Comparison of ENCODE assay signal across 18 cellular contexts in genomic region chr4:69860007-69860406, GRCh38. TPM values are rescaled to one million over a fixed set of nuclear protein-coding genes. Genes with fewer than 3 reads are reported as not detected.
DNase-seq lines count a peak whose midpoint lies in the region; ATAC-seq, FAIRE-seq and TF ChIP-seq lines count a peak whose summit lies in the region.
"Had no signal": no experiment of that assay in that cellular context is flagged by ENCODE, and none has a peak within 500 bp of the region (broad histone marks: within the 10 kb centered on the region; RNA-seq: fewer than 3 reads in every experiment).

Gene SULT1E1 (minus strand): TSS chr4:69860145. CDS start chr4:69857644, 2,501 bp downstream.

- H3K36me3 ChIP-seq in PC-3 (ENCODE audit: low read depth, low read length): no peaks in the 10 kb centered on the region
- no peaks in the 10 kb centered on the region for H3K36me3 ChIP-seq in kidney epithelial cell (ENCODE audit: control insufficient read depth, insufficient read depth, low read length)
- H3K36me3 ChIP-seq in pancreas: no peaks in the 10 kb centered on the region

- H3K79me2 ChIP-seq in PC-3 (ENCODE audit: low read length): no peaks in the 10 kb centered on the region

- no peaks in the 10 kb centered on the region for H4K20me1 ChIP-seq in PC-3 (ENCODE audit: low read length)

- H3K9me3 ChIP-seq in PC-3 (ENCODE audit: low read length) (no peaks in the 10 kb centered on the region), pancreas (no peaks in the 10 kb centered on the region)

- no peak within 1 kb of the TSS for H2AFZ ChIP-seq in PC-3 (ENCODE audit: low read length)

- peaks cover 7% of the 10 kb centered on the region for H3K4me1 ChIP-seq in PC-3 (ENCODE audit: insufficient read depth, low read length)
- peaks cover 0 to 11% (median 5%) of the 10 kb centered on the region in 3 donors for H3K4me1 ChIP-seq in pancreas

- H3K27me3 Mint-ChIP-seq in type B pancreatic cell: no peaks in the 10 kb centered on the region
- H3K27me3 Mint-ChIP-seq: naive B cell; stimulated activated naive B cell treated with anti-CD40 and anti-IgM and Interleukin-4, amounts not matched to agents 10 μg/mL and 1 μg/mL and 100 μg/mL, for 72 hours had no signal

- intact Hi-C loops in PC-3 (cut with micrococcal nuclease): no loop called here
- intact Hi-C loops in pancreas (cut with DNase I): no loop called here

- no peaks in the 10 kb centered on the region for H3K9me3 Mint-ChIP-seq in type B pancreatic cell
- H3K9me3 Mint-ChIP-seq: naive B cell; stimulated activated naive B cell treated with anti-CD40 and anti-IgM and Interleukin-4, amounts not matched to agents 10 μg/mL and 1 μg/mL and 100 μg/mL, for 72 hours; T-helper 2 cell treated with Interferon-gamma antibody and Interleukin-4, amounts not matched to agents 5 μg/mL and 100 μg/mL, for 36 hours had no signal

- DNase-seq in PC-3 (peak; percentile 10), cerebellum (ENCODE audit: low spot score) (no peak), kidney epithelial cell (ENCODE audit: low read depth) (peak; percentile 23), type B pancreatic cell (ENCODE audit: extremely low spot score, unreplicated experiment) (no peak), SKM-1 (lab: John Stamatoyannopoulos, UW; ENCODE audit: unreplicated experiment) (no peak), pancreas (no peak), SHP77 treated with DMSO at 0.1 percent for 48 hours (lab: John Stamatoyannopoulos, UW) (no peak)
- DNase-seq: activated CD4-positive, alpha-beta T cell treated with anti-CD3 and anti-CD28 coated beads for 48 hours; activated T-cell treated with anti-CD3 and anti-CD28 coated beads, Interleukin-2, amount 50 U/mL, for 1 hour; left cardiac atrium; naive B cell; NCI-H510A; right cardiac atrium; stimulated activated naive B cell treated with anti-CD40 and anti-IgM and Interleukin-4, amounts not matched to agents 10 μg/mL and 1 μg/mL and 100 μg/mL, for 72 hours had no signal

- H3K36me3 Mint-ChIP-seq in type B pancreatic cell: peaks cover 5% of the 10 kb centered on the region
- H3K36me3 Mint-ChIP-seq: naive B cell; stimulated activated naive B cell treated with anti-CD40 and anti-IgM and Interleukin-4, amounts not matched to agents 10 μg/mL and 1 μg/mL and 100 μg/mL, for 72 hours had no signal

- H3K4me1 Mint-ChIP-seq in type B pancreatic cell (ENCODE audit: unreplicated experiment): no peaks in the 10 kb centered on the region
- H3K4me1 Mint-ChIP-seq: naive B cell; stimulated activated naive B cell treated with anti-CD40 and anti-IgM and Interleukin-4, amounts not matched to agents 10 μg/mL and 1 μg/mL and 100 μg/mL, for 72 hours had no signal

- 46% methylated on average over 1 of the region's 1 CpG for WGBS in pancreas, 2 donors

- no peak within 1 kb of the TSS for H3K27ac Mint-ChIP-seq in type B pancreatic cell
- H3K27ac Mint-ChIP-seq: naive B cell; stimulated activated naive B cell treated with anti-CD40 and anti-IgM and Interleukin-4, amounts not matched to agents 10 μg/mL and 1 μg/mL and 100 μg/mL, for 72 hours; T-helper 2 cell treated with Interferon-gamma antibody and Interleukin-4, amounts not matched to agents 5 μg/mL and 100 μg/mL, for 36 hours had no signal

- FAIRE-seq in pancreas (lab: Jason Lieb, UNC): no peak
- FAIRE-seq: RCC 7860, urothelium cell line had no signal

- H3K4me3 Mint-ChIP-seq in type B pancreatic cell: no peak within 1 kb of the TSS
- H3K4me3 Mint-ChIP-seq: naive B cell; stimulated activated naive B cell treated with anti-CD40 and anti-IgM and Interleukin-4, amounts not matched to agents 10 μg/mL and 1 μg/mL and 100 μg/mL, for 72 hours; T-helper 2 cell treated with Interferon-gamma antibody and Interleukin-4, amounts not matched to agents 5 μg/mL and 100 μg/mL, for 36 hours had no signal

- H3K9ac ChIP-seq in PC-3 (ENCODE audit: low read length): no peak within 1 kb of the TSS

- H3K9me2 ChIP-seq in PC-3 (replicated peaks; ENCODE audit: low read length): no peaks in the 10 kb centered on the region

- TF ChIP-seq CTCF in PC-3 (conservative IDR thresholded peaks at IDR 0.05; ENCODE audit: low read depth, low read length) (no peak), kidney epithelial cell (IDR thresholded peaks at IDR 0.05; ENCODE audit: insufficient read depth, low read length, poor library complexity, severe bottlenecking) (no peak), type B pancreatic cell (conservative IDR thresholded peaks at IDR 0.05) (no peak), pancreas (IDR thresholded peaks at IDR 0.05) (no peak)

- H3K27me3 ChIP-seq in PC-3 (ENCODE audit: low read length) (no peaks in the 10 kb centered on the region), kidney epithelial cell (ENCODE audit: control insufficient read depth, insufficient read depth, low read length) (no peaks in the 10 kb centered on the region), pancreas (no peaks in the 10 kb centered on the region)

- ATAC-seq in PC-3 (no peak), pancreas (no peak)
- ATAC-seq: left cardiac atrium; right cardiac atrium; stimulated activated naive B cell treated with anti-CD40 and anti-IgM and Interleukin-4, amounts not matched to agents 10 μg/mL and 1 μg/mL and 100 μg/mL, for 72 hours had no signal

- no TSS peak for BruUV-seq in PC-3 (replicated peaks; lab: Mats Ljungman, UMichigan)

- CTCF ChIA-PET in PC-3 (lab: Charles Lee): no interaction called here

- H3K4me3 ChIP-seq in PC-3 (ENCODE audit: low read length) (no peak within 1 kb of the TSS), kidney epithelial cell (ENCODE audit: low read depth, low read length) (no peak within 1 kb of the TSS), pancreas (no peak within 1 kb of the TSS)

- no peaks in the 10 kb centered on the region for H3F3A ChIP-seq in PC-3 (ENCODE audit: low read length, unreplicated experiment)

- no peak within 1 kb of the TSS for H3K4me2 ChIP-seq in PC-3 (ENCODE audit: low read length)

- H3K27ac ChIP-seq in PC-3 (ENCODE audit: low read length): no peak within 1 kb of the TSS
- H3K27ac ChIP-seq in pancreas: no peak within 1 kb of the TSS
- H3K27ac ChIP-seq: C4-2B had no signal

- POLR2A ChIA-PET in PC-3 (lab: Charles Lee; ENCODE audit: unreplicated experiment): no interaction called here

RNA-seq across cellular contexts. Expression of gene SULT1E1, which starts in this region (rescaled TPM):
- total RNA-seq in PC-3 (2014; rRNA removed): not detected in 2 replicates
- total RNA-seq in cerebellum: 18.1 TPM
- total RNA-seq in kidney epithelial cell: not detected in 2 replicates
- 64.9 and 80.7 TPM in 2 replicates for total RNA-seq in type B pancreatic cell (ENCODE audit: low replicate concordance)
- total RNA-seq in pancreas: under 1 TPM in 2 of 6 donors, not detected in 4; 0.13 to 0.37 TPM
- polyA plus RNA-seq in pancreas: not detected
- total RNA-seq: left cardiac atrium, right cardiac atrium had no signal

Comparison
In these comparisons a context has a peak if more than half of its experiments do, and no peak if none do; other contexts are left out.
1. RNA of gene SULT1E1 (total RNA-seq): 64.9 to 80.7 TPM in type B pancreatic cell and 18.1 TPM in cerebellum (single experiment); 0.13 to 0.37 TPM in pancreas, not detected in PC-3 and not detected in kidney epithelial cell; every median in the first group is over 10 times any median in the second.
2. Peak in DNase-seq in PC-3; RNA of the gene not detected or under 1 TPM.
3. Peak in DNase-seq in kidney epithelial cell; RNA of the gene not detected or under 1 TPM.